1 cellular context compared by ENCODE assay signal in genomic region chr4:82661601-82662000, GRCh38.
TF ChIP-seq lines count a peak whose summit lies in the region.

No MANE protein-coding gene starts in this region.

TF ChIP-seq in GM23338, 12 proteins besides CTCF, POLR2A, EP300 and RAD21 (continued from another document):
- TF ChIP-seq REST (IDR thresholded peaks at IDR 0.05; ENCODE audit: unreplicated experiment), result no peak
- TF ChIP-seq POLR2AphosphoS5 (IDR thresholded peaks at IDR 0.05; ENCODE audit: low read depth), result no peak
- TF ChIP-seq CREB1 (CRISPR knock-in tag; IDR thresholded peaks at IDR 0.05; ENCODE audit: low read depth), result no peak
- no peak for TF ChIP-seq JUNB (IDR thresholded peaks at IDR 0.05; ENCODE audit: unreplicated experiment)
- no peak for TF ChIP-seq STAT1 (IDR thresholded peaks at IDR 0.05; ENCODE audit: unreplicated experiment)
TF ChIP-seq in GM23338: peak in this region for 0.
